Comparison of ENCODE assay signal across 1 cellular context in genomic region chr13:41059896-41060722, GRCh38.
TF ChIP-seq lines count a peak whose summit lies in the region.

No MANE protein-coding gene starts in this region.

TF ChIP-seq in HEK293, 187 proteins besides CTCF, POLR2A, EP300 and RAD21 (continued from another document and continues in another):
- TF ChIP-seq, protein P1, sequence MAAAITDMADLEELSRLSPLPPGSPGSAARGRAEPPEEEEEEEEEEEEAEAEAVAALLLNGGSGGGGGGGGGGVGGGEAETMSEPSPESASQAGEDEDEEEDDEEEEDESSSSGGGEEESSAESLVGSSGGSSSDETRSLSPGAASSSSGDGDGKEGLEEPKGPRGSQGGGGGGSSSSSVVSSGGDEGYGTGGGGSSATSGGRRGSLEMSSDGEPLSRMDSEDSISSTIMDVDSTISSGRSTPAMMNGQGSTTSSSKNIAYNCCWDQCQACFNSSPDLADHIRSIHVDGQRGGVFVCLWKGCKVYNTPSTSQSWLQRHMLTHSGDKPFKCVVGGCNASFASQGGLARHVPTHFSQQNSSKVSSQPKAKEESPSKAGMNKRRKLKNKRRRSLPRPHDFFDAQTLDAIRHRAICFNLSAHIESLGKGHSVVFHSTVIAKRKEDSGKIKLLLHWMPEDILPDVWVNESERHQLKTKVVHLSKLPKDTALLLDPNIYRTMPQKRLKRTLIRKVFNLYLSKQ (tag by site-specific recombination; IDR thresholded peaks at IDR 0.05; ENCODE audit: borderline replicate concordance) = no peak
- TF ChIP-seq ZNF596 (tag by site-specific recombination; IDR thresholded peaks at IDR 0.05) (no peak), ZNF660 (tag by site-specific recombination; IDR thresholded peaks at IDR 0.05) (peak; percentile 83; the same call in 1 of the 2 replicates), ZNF148 (tag by site-specific recombination; IDR thresholded peaks at IDR 0.05; ENCODE audit: borderline replicate concordance) (no peak), GLIS1 (tag by site-specific recombination; IDR thresholded peaks at IDR 0.05) (peak; percentile 79), ZBTB48 (tag by site-specific recombination; IDR thresholded peaks at IDR 0.05) (no peak; the same call in 1 of the 2 replicates), ZSCAN30 (tag by site-specific recombination; IDR thresholded peaks at IDR 0.05) (peak; percentile 77; the same call in 1 of the 2 replicates), ZNF747 (tag by site-specific recombination; IDR thresholded peaks at IDR 0.05) (no peak), ZNF426 (tag by site-specific recombination; IDR thresholded peaks at IDR 0.05) (no peak), ZNF175 (tag by site-specific recombination; IDR thresholded peaks at IDR 0.05) (no peak), ZIC2 (tag by site-specific recombination; IDR thresholded peaks at IDR 0.05) (peak; percentile 90), ZNF18 (tag by site-specific recombination; IDR thresholded peaks at IDR 0.05) (0 out of 2 replicates have a peak, but pooled peaks have one; percentile 61), BCL11B (tag by site-specific recombination; IDR thresholded peaks at IDR 0.05; ENCODE audit: low read depth) (peak; percentile 29; the same call in 1 of the 2 replicates), ZNF561 (tag by site-specific recombination; IDR thresholded peaks at IDR 0.05; ENCODE audit: borderline replicate concordance) (peak; percentile 73; the same call in 1 of the 2 replicates), MZF1 (tag by site-specific recombination; IDR thresholded peaks at IDR 0.05; ENCODE audit: borderline replicate concordance) (0 out of 2 replicates have a peak, but pooled peaks have one; percentile 33), ZFP41 (tag by site-specific recombination; IDR thresholded peaks at IDR 0.05; ENCODE audit: borderline replicate concordance) (no peak), ZBTB11 (tag by site-specific recombination; conservative IDR thresholded peaks at IDR 0.05; ENCODE audit: low read depth) (no peak; the same call in none of the 2 replicates), ZNF394 (tag by site-specific recombination; IDR thresholded peaks at IDR 0.05; ENCODE audit: borderline replicate concordance) (peak; percentile 74), GLIS2 (tag by site-specific recombination; IDR thresholded peaks at IDR 0.05) (peak; percentile 98), BCL11A (tag by site-specific recombination; IDR thresholded peaks at IDR 0.05; ENCODE audit: low read depth) (no peak), ZNF558 (tag by site-specific recombination; IDR thresholded peaks at IDR 0.05) (peak; percentile 68), ZNF610 (tag by site-specific recombination; IDR thresholded peaks at IDR 0.05; ENCODE audit: borderline replicate concordance) (peak; percentile 81), ZSCAN16 (tag by site-specific recombination; IDR thresholded peaks at IDR 0.05) (0 out of 2 replicates have a peak, but pooled peaks have one; percentile 57), ZFP69B (tag by site-specific recombination; IDR thresholded peaks at IDR 0.05) (peak; percentile 99), ZNF335 (tag by site-specific recombination; conservative IDR thresholded peaks at IDR 0.05) (0 out of 2 replicates have a peak, but pooled peaks have one; percentile 31), ZBTB1 (tag by site-specific recombination; IDR thresholded peaks at IDR 0.05) (0 out of 2 replicates have a peak, but pooled peaks have one; percentile 6), ZNF843 (tag by site-specific recombination; IDR thresholded peaks at IDR 0.05) (0 out of 2 replicates have a peak, but pooled peaks have one; percentile 11), ZBTB20 (tag by site-specific recombination; IDR thresholded peaks at IDR 0.05) (peak; percentile 91), ZBTB17 (tag by site-specific recombination; IDR thresholded peaks at IDR 0.05) (peak; percentile 52), ZBTB8A (tag by site-specific recombination; IDR thresholded peaks at IDR 0.05) (peak; percentile 99), GFI1B (tag by site-specific recombination; IDR thresholded peaks at IDR 0.05) (no peak; the same call in 1 of the 2 replicates), ZFHX2 (tag by site-specific recombination; conservative IDR thresholded peaks at IDR 0.05) (peak; percentile 77), ZNF473 (tag by site-specific recombination; IDR thresholded peaks at IDR 0.05) (no peak)
- TF ChIP-seq, protein P2, sequence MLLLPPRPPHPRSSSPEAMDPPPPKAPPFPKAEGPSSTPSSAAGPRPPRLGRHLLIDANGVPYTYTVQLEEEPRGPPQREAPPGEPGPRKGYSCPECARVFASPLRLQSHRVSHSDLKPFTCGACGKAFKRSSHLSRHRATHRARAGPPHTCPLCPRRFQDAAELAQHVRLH (tag by site-specific recombination; IDR thresholded peaks at IDR 0.05) = peak; percentile 68; the same call in 1 of the 2 replicates
- TF ChIP-seq, protein P3, sequence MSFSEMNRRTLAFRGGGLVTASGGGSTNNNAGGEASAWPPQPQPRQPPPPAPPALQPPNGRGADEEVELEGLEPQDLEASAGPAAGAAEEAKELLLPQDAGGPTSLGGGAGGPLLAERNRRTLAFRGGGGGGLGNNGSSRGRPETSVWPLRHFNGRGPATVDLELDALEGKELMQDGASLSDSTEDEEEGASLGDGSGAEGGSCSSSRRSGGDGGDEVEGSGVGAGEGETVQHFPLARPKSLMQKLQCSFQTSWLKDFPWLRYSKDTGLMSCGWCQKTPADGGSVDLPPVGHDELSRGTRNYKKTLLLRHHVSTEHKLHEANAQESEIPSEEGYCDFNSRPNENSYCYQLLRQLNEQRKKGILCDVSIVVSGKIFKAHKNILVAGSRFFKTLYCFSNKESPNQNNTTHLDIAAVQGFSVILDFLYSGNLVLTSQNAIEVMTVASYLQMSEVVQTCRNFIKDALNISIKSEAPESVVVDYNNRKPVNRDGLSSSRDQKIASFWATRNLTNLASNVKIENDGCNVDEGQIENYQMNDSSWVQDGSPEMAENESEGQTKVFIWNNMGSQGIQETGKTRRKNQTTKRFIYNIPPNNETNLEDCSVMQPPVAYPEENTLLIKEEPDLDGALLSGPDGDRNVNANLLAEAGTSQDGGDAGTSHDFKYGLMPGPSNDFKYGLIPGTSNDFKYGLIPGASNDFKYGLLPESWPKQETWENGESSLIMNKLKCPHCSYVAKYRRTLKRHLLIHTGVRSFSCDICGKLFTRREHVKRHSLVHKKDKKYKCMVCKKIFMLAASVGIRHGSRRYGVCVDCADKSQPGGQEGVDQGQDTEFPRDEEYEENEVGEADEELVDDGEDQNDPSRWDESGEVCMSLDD (tag by site-specific recombination; IDR thresholded peaks at IDR 0.05) = peak; percentile 87
- TF ChIP-seq, protein P4, sequence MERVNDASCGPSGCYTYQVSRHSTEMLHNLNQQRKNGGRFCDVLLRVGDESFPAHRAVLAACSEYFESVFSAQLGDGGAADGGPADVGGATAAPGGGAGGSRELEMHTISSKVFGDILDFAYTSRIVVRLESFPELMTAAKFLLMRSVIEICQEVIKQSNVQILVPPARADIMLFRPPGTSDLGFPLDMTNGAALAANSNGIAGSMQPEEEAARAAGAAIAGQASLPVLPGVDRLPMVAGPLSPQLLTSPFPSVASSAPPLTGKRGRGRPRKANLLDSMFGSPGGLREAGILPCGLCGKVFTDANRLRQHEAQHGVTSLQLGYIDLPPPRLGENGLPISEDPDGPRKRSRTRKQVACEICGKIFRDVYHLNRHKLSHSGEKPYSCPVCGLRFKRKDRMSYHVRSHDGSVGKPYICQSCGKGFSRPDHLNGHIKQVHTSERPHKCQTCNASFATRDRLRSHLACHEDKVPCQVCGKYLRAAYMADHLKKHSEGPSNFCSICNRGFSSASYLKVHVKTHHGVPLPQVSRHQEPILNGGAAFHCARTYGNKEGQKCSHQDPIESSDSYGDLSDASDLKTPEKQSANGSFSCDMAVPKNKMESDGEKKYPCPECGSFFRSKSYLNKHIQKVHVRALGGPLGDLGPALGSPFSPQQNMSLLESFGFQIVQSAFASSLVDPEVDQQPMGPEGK (tag by site-specific recombination; IDR thresholded peaks at IDR 0.05) = peak; percentile 99
- TF ChIP-seq, protein P5, sequence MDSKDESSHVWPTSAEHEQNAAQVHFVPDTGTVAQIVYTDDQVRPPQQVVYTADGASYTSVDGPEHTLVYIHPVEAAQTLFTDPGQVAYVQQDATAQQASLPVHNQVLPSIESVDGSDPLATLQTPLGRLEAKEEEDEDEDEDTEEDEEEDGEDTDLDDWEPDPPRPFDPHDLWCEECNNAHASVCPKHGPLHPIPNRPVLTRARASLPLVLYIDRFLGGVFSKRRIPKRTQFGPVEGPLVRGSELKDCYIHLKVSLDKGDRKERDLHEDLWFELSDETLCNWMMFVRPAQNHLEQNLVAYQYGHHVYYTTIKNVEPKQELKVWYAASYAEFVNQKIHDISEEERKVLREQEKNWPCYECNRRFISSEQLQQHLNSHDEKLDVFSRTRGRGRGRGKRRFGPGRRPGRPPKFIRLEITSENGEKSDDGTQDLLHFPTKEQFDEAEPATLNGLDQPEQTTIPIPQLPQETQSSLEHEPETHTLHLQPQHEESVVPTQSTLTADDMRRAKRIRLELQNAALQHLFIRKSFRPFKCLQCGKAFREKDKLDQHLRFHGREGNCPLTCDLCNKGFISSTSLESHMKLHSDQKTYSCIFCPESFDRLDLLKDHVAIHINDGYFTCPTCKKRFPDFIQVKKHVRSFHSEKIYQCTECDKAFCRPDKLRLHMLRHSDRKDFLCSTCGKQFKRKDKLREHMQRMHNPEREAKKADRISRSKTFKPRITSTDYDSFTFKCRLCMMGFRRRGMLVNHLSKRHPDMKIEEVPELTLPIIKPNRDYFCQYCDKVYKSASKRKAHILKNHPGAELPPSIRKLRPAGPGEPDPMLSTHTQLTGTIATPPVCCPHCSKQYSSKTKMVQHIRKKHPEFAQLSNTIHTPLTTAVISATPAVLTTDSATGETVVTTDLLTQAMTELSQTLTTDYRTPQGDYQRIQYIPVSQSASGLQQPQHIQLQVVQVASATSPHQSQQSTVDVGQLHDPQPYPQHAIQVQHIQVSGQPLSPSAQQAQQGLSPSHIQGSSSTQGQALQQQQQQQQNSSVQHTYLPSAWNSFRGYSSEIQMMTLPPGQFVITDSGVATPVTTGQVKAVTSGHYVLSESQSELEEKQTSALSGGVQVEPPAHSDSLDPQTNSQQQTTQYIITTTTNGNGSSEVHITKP (tag by site-specific recombination; IDR thresholded peaks at IDR 0.05) = peak; percentile 75
- TF ChIP-seq, protein P6, sequence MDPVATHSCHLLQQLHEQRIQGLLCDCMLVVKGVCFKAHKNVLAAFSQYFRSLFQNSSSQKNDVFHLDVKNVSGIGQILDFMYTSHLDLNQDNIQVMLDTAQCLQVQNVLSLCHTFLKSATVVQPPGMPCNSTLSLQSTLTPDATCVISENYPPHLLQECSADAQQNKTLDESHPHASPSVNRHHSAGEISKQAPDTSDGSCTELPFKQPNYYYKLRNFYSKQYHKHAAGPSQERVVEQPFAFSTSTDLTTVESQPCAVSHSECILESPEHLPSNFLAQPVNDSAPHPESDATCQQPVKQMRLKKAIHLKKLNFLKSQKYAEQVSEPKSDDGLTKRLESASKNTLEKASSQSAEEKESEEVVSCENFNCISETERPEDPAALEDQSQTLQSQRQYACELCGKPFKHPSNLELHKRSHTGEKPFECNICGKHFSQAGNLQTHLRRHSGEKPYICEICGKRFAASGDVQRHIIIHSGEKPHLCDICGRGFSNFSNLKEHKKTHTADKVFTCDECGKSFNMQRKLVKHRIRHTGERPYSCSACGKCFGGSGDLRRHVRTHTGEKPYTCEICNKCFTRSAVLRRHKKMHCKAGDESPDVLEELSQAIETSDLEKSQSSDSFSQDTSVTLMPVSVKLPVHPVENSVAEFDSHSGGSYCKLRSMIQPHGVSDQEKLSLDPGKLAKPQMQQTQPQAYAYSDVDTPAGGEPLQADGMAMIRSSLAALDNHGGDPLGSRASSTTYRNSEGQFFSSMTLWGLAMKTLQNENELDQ (tag by site-specific recombination; IDR thresholded peaks at IDR 0.05; ENCODE audit: low read depth) = 0 out of 2 replicates have a peak, but pooled peaks have one; percentile 15
